9 cellular contexts compared by ENCODE assay signal in genomic region chr5:90783460-90784333, GRCh38.
DNase-seq lines count a peak whose midpoint lies in the region; ATAC-seq, FAIRE-seq and TF ChIP-seq lines count a peak whose summit lies in the region.
"Had no signal": no experiment of that assay in that cellular context is flagged by ENCODE, and none has a peak within 500 bp of the region (broad histone marks: within the 10 kb centered on the region; RNA-seq: fewer than 3 reads in every experiment).

No MANE protein-coding gene starts in this region.

- H2AFZ ChIP-seq in endothelial cell of umbilical vein (ENCODE audit: low read depth, low read length) = no peak overlapping the region

- dilution Hi-C loops in endothelial cell of umbilical vein (cut with MboI; ENCODE audit: extremely low pct_ligation_motif_present, low sequenced_read_pairs) = no loop called here

- no peaks in the 10 kb centered on the region for H3K9me3 Mint-ChIP-seq in naive B cell
- H3K9me3 Mint-ChIP-seq in stimulated activated memory B cell treated with anti-CD40 and anti-IgM and Interleukin-4, amounts not matched to agents 10 μg/mL and 1 μg/mL and 100 μg/mL, for 72 hours = no peaks in the 10 kb centered on the region

- peak; percentile 94 for ATAC-seq in GM19455 (IDR thresholded peaks at IDR 0.05; ENCODE audit: unreplicated experiment)
- peak; percentile 89 for ATAC-seq in HG03521 (IDR thresholded peaks at IDR 0.05; ENCODE audit: unreplicated experiment)
- peak; percentile 58 to 66 for ATAC-seq in naive B cell (ENCODE audit: low read depth in 2 of 2)
- ATAC-seq in stimulated activated memory B cell treated with anti-CD40 and anti-IgM and Interleukin-4, amounts not matched to agents 10 μg/mL and 1 μg/mL and 100 μg/mL, for 72 hours = peak; percentile 71

- no peaks in the 10 kb centered on the region for H3K4me1 Mint-ChIP-seq in naive B cell
- no peaks in the 10 kb centered on the region for H3K4me1 Mint-ChIP-seq in stimulated activated memory B cell treated with anti-CD40 and anti-IgM and Interleukin-4, amounts not matched to agents 10 μg/mL and 1 μg/mL and 100 μg/mL, for 72 hours

- peaks cover 0 to 6% (median 0%) of the 10 kb centered on the region in 3 donors for H3K27me3 Mint-ChIP-seq in naive B cell
- peaks cover 13% of the 10 kb centered on the region for H3K27me3 Mint-ChIP-seq in stimulated activated memory B cell treated with anti-CD40 and anti-IgM and Interleukin-4, amounts not matched to agents 10 μg/mL and 1 μg/mL and 100 μg/mL, for 72 hours

- H3K4me1 ChIP-seq in endothelial cell of umbilical vein (ENCODE audit: control insufficient read depth, extremely low read depth, insufficient read depth, low read length) = no peaks in the 10 kb centered on the region

- POLR2A ChIA-PET in endothelial cell of umbilical vein (lab: Charles Lee) = no interaction called here

- H3K36me3 Mint-ChIP-seq in naive B cell = no peaks in the 10 kb centered on the region
- no peaks in the 10 kb centered on the region for H3K36me3 Mint-ChIP-seq in stimulated activated memory B cell treated with anti-CD40 and anti-IgM and Interleukin-4, amounts not matched to agents 10 μg/mL and 1 μg/mL and 100 μg/mL, for 72 hours
- H3K36me3 Mint-ChIP-seq: activated naive CD8-positive, alpha-beta T cell had no signal

- peak; percentile 67 to 79 for TF ChIP-seq CTCF in endothelial cell of umbilical vein (IDR thresholded peaks at IDR 0.05; ENCODE audit: extremely low read depth in 1 of 2, insufficient read depth in 1 of 2, low read depth in 1 of 2, low read length in 2 of 2)

- intact Hi-C loops in endothelial cell of umbilical vein (cut with micrococcal nuclease) = loop anchor here (1.0 to 5.0 kb wide), 5 partner anchors 74 to 516 kb away; no protein-coding TSS in a partner anchor

- no peak overlapping the region for H3K9ac ChIP-seq in endothelial cell of umbilical vein (replicated peaks; ENCODE audit: extremely low read depth, insufficient read depth, low read length)

- BruUV-seq in endothelial cell of umbilical vein (replicated peaks; lab: Mats Ljungman, UMichigan) = no TSS peak

- H3K27ac Mint-ChIP-seq in naive B cell = no peak overlapping the region
- no peak overlapping the region for H3K27ac Mint-ChIP-seq in stimulated activated memory B cell treated with anti-CD40 and anti-IgM and Interleukin-4, amounts not matched to agents 10 μg/mL and 1 μg/mL and 100 μg/mL, for 72 hours
- H3K27ac Mint-ChIP-seq: activated naive CD8-positive, alpha-beta T cell had no signal

- H3K79me2 ChIP-seq in endothelial cell of umbilical vein (ENCODE audit: control insufficient read depth, insufficient read depth, low read length) = no peaks in the 10 kb centered on the region

- no peak overlapping the region for H3K27ac ChIP-seq in endothelial cell of umbilical vein (ENCODE audit: insufficient read depth, low read depth, low read length)

- peak; percentile 81 for FAIRE-seq in endothelial cell of umbilical vein (lab: Jason Lieb, UNC)

- no peaks in the 10 kb centered on the region for H4K20me1 ChIP-seq in endothelial cell of umbilical vein (replicated peaks; ENCODE audit: control insufficient read depth, extremely low read depth, insufficient read depth, low read length)

- DNase-seq in COLO668 (lab: John Stamatoyannopoulos, UW; ENCODE audit: unreplicated experiment) (peak; percentile 53), NOMO-1 treated with DMSO at 0.1 percent for 48 hours (lab: John Stamatoyannopoulos, UW; ENCODE audit: unreplicated experiment) (peak; percentile 46), endothelial cell of umbilical vein (ENCODE audit: low read depth, low spot score) (peak; percentile 68), naive B cell (peak; percentile 47)
- peak; percentile 28 to 35 for DNase-seq in activated CD8-positive, alpha-beta memory T cell treated with anti-CD3 and anti-CD28 coated beads for 4 hours (ENCODE audit: low read depth in 2 of 2)

- no peaks in the 10 kb centered on the region for H3K36me3 ChIP-seq in endothelial cell of umbilical vein (ENCODE audit: control insufficient read depth in 2 of 2, extremely low read depth in 1 of 2, insufficient read depth in 2 of 2, low read length in 2 of 2)

- H3K4me3 ChIP-seq in endothelial cell of umbilical vein (replicated peaks in 1 of 3; ENCODE audit: insufficient read depth in 1 of 3, low read depth in 1 of 3, low read length in 3 of 3) = no peak overlapping the region

- CTCF ChIA-PET in endothelial cell of umbilical vein (lab: Charles Lee) = interaction anchor here (0.5 to 3.0 kb wide), 42 partner anchors 9 to 636 kb away, joined by 3 to 67 read pairs (median 4); no protein-coding TSS in a partner anchor

- H3K9me1 ChIP-seq in endothelial cell of umbilical vein (replicated peaks; ENCODE audit: control insufficient read depth, extremely low read depth, insufficient read depth, low read length) = no peaks in the 10 kb centered on the region

- no peaks in the 10 kb centered on the region for H3K9me3 ChIP-seq in endothelial cell of umbilical vein (replicated peaks; ENCODE audit: control insufficient read depth, insufficient read depth, low read length)

- H3K4me3 Mint-ChIP-seq in naive B cell = no peak overlapping the region
- no peak overlapping the region for H3K4me3 Mint-ChIP-seq in stimulated activated memory B cell treated with anti-CD40 and anti-IgM and Interleukin-4, amounts not matched to agents 10 μg/mL and 1 μg/mL and 100 μg/mL, for 72 hours
- H3K4me3 Mint-ChIP-seq: activated naive CD8-positive, alpha-beta T cell had no signal

- H3K27me3 ChIP-seq in endothelial cell of umbilical vein (ENCODE audit: control insufficient read depth in 2 of 2, insufficient read depth in 2 of 2, low read length in 2 of 2) = peaks cover 0 to 2% of the 10 kb centered on the region in 2 experiments

- no peak for TF ChIP-seq POLR2A in endothelial cell of umbilical vein (IDR thresholded peaks at IDR 0.05; ENCODE audit: low read depth, low read length)

- no peak overlapping the region for H3K4me2 ChIP-seq in endothelial cell of umbilical vein (ENCODE audit: insufficient read depth, low read length)

TF ChIP-seq in endothelial cell of umbilical vein, 7 proteins besides CTCF, POLR2A, EP300 and RAD21:
- TF ChIP-seq, protein P1, sequence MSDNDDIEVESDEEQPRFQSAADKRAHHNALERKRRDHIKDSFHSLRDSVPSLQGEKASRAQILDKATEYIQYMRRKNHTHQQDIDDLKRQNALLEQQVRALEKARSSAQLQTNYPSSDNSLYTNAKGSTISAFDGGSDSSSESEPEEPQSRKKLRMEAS (IDR thresholded peaks at IDR 0.05; ENCODE audit: insufficient read depth, insufficient read length) = no peak
- TF ChIP-seq EZH2 (IDR thresholded peaks at IDR 0.05; ENCODE audit: borderline replicate concordance, low read depth, low read length, severe bottlenecking) (no peak), MYC (IDR thresholded peaks at IDR 0.05; ENCODE audit: low read depth, low read length) (no peak), GATA2 (IDR thresholded peaks at IDR 0.05; ENCODE audit: insufficient read depth, insufficient read length, low read depth, low read length) (no peak), FOS (IDR thresholded peaks at IDR 0.05; ENCODE audit: borderline replicate concordance, insufficient read depth, low read length) (no peak)
